Comparison of ENCODE assay signal across 26 cellular contexts in genomic region chr10:75050520-75050919, GRCh38.
"Had no signal": no experiment of that assay in that cellular context is flagged by ENCODE, and none has a peak within 500 bp of the region (broad histone marks: within the 10 kb centered on the region; RNA-seq: fewer than 3 reads in every experiment).

No MANE protein-coding gene starts in this region.

- H3K4me1 ChIP-seq: adrenal gland, body of pancreas, foreskin keratinocyte, prostate gland had no signal

- H3K36me3 ChIP-seq: adrenal gland, cardiac muscle cell, esophagus muscularis mucosa, heart left ventricle, ovary, prostate gland, stomach, tibial artery had no signal

- H3K27ac ChIP-seq: adrenal gland, body of pancreas, cardiac muscle cell, esophagus muscularis mucosa, foreskin keratinocyte, heart left ventricle, ovary, prostate gland, stomach, tibial artery had no signal

- DNase-seq: activated CD4-positive, alpha-beta T cell treated with anti-CD3 and anti-CD28 coated beads for 36 hours; activated CD4-positive, CD25-positive, alpha-beta regulatory T cell; activated CD8-positive, alpha-beta memory T cell treated with anti-CD3 and anti-CD28 coated beads, Interleukin-2, amount 10 ng/mL, durations not matched to agents 7 days and 5 days; activated CD8-positive, alpha-beta T cell treated with anti-CD3 and anti-CD28 coated beads, Interleukin-2, amount 10 ng/mL, durations not matched to agents 7 days and 5 days; activated naive CD4-positive, alpha-beta T cell treated with anti-CD3 and anti-CD28 coated beads for 36 hours; activated naive CD8-positive, alpha-beta T cell treated with anti-CD3 and anti-CD28 coated beads for 36 hours; activated T-cell treated with anti-CD3 and anti-CD28 coated beads, Interleukin-2, amount 50 U/mL, for 48 hours; aorta; body of pancreas; foreskin keratinocyte; heart left ventricle; hypothalamus; immature natural killer cell; ovary; stimulated activated CD4-positive, alpha-beta T cell treated with anti-CD3 and anti-CD28 coated beads, Interleukin-15, amount 100 ng/mL, for 24 hours; stimulated activated CD4-positive, alpha-beta T cell treated with anti-CD3 and anti-CD28 coated beads, Interleukin-2, amount 100 ng/mL, for 24 hours; stimulated activated naive B cell treated with anti-CD40 and anti-IgM and Interleukin-4, amounts not matched to agents 10 μg/mL and 1 μg/mL and 100 μg/mL, for 72 hours; stomach; T-helper 1 cell had no signal

- H3K27me3 ChIP-seq: adrenal gland, body of pancreas, esophagus muscularis mucosa, foreskin keratinocyte, heart left ventricle, ovary, stomach, tibial artery had no signal

- H3K4me2 ChIP-seq: smooth muscle cell had no signal

- ATAC-seq: activated CD4-positive, alpha-beta T cell treated with anti-CD3 and anti-CD28 coated beads for 36 hours; activated CD8-positive, alpha-beta memory T cell treated with anti-CD3 and anti-CD28 coated beads, Interleukin-2, amount 10 ng/mL, durations not matched to agents 7 days and 5 days; activated CD8-positive, alpha-beta T cell treated with anti-CD3 and anti-CD28 coated beads, Interleukin-2, amount 10 ng/mL, durations not matched to agents 7 days and 5 days; body of pancreas; foreskin keratinocyte; stimulated activated naive B cell treated with anti-CD40 and anti-IgM and Interleukin-4, amounts not matched to agents 10 μg/mL and 1 μg/mL and 100 μg/mL, for 72 hours had no signal

- H3K4me3 ChIP-seq: adrenal gland, body of pancreas, cardiac muscle cell, esophagus muscularis mucosa, heart left ventricle, lung, ovary, prostate gland, smooth muscle cell, stomach, tibial artery had no signal

- H3K9me3 ChIP-seq: adrenal gland, body of pancreas, esophagus muscularis mucosa, heart left ventricle, ovary, prostate gland, stomach, tibial artery had no signal
